ENCODE assay signal across 25 cellular contexts in genomic region chr11:11668781-11669180, GRCh38.
"Had no signal": no experiment of that assay in that cellular context is flagged by ENCODE, and none has a peak within 500 bp of the region (broad histone marks: within the 10 kb centered on the region; RNA-seq: fewer than 3 reads in every experiment).

No MANE protein-coding gene starts in this region.

- H3K9me3 Mint-ChIP-seq: effector memory CD8-positive, alpha-beta T cell had no signal

- H3K4me3 Mint-ChIP-seq: effector memory CD8-positive, alpha-beta T cell; mesothelial cell of epicardium; naive thymus-derived CD4-positive, alpha-beta T cell; nephron; neural progenitor cell; stimulated activated memory B cell treated with anti-CD40 and anti-IgM and Interleukin-4, amounts not matched to agents 10 μg/mL and 1 μg/mL and 100 μg/mL, for 72 hours had no signal

- H3K27ac Mint-ChIP-seq: effector memory CD8-positive, alpha-beta T cell; mesothelial cell of epicardium; naive thymus-derived CD4-positive, alpha-beta T cell; nephron; progenitor cell of endocrine pancreas; stimulated activated memory B cell treated with anti-CD40 and anti-IgM and Interleukin-4, amounts not matched to agents 10 μg/mL and 1 μg/mL and 100 μg/mL, for 72 hours had no signal

- H3K27ac ChIP-seq: esophagus squamous epithelium, heart right ventricle, left lung, neural progenitor cell, parathyroid adenoma, right atrium auricular region, testis, tibial nerve, upper lobe of right lung, uterus had no signal

- ATAC-seq: effector memory CD8-positive, alpha-beta T cell; heart right ventricle; left cardiac atrium; left lung; mucosa of descending colon; naive thymus-derived CD4-positive, alpha-beta T cell; sciatic nerve; stimulated activated memory B cell treated with anti-CD40 and anti-IgM and Interleukin-4, amounts not matched to agents 10 μg/mL and 1 μg/mL and 100 μg/mL, for 72 hours; stimulated activated naive CD8-positive, alpha-beta T cell treated with anti-CD3 and anti-CD28 coated beads, Interleukin-15, Interleukin-2, amounts not matched to agents 100 U/mL and 50 U/mL, for 24 hours; upper lobe of right lung had no signal

- H3K27me3 ChIP-seq: left lung, neural progenitor cell, right atrium auricular region, testis, tibial nerve, upper lobe of right lung, uterus had no signal

- H3K36me3 Mint-ChIP-seq: mesothelial cell of epicardium; neural progenitor cell; stimulated activated memory B cell treated with anti-CD40 and anti-IgM and Interleukin-4, amounts not matched to agents 10 μg/mL and 1 μg/mL and 100 μg/mL, for 72 hours had no signal

- H3K9ac ChIP-seq: neural progenitor cell, parathyroid adenoma had no signal

- H3K4me1 ChIP-seq: left lung, parathyroid adenoma, right atrium auricular region, testis, upper lobe of right lung, uterus had no signal

- DNase-seq: cortex of kidney; effector memory CD8-positive, alpha-beta T cell; erythroblast; esophagus squamous epithelium; glutamatergic neuron; heart right ventricle; hippocampal formation; left cardiac atrium; left lung; mucosa of descending colon; naive thymus-derived CD4-positive, alpha-beta T cell; stimulated activated CD4-positive, alpha-beta T cell treated with anti-CD3 and anti-CD28 coated beads, Interleukin-4, amount 100 ng/mL, for 4 hours; stimulated activated naive CD8-positive, alpha-beta T cell treated with anti-CD3 and anti-CD28 coated beads, Interleukin-15, Interleukin-2, amounts not matched to agents 100 U/mL and 50 U/mL, for 24 hours; testis; upper lobe of right lung; uterus had no signal

- H3K4me3 ChIP-seq: esophagus squamous epithelium, heart right ventricle, left lung, mucosa of descending colon, neural progenitor cell, right atrium auricular region, testis, tibial nerve, upper lobe of right lung, uterus had no signal

- H3K36me3 ChIP-seq: esophagus squamous epithelium, heart right ventricle, left lung, neural progenitor cell, right atrium auricular region, tibial nerve, upper lobe of right lung, uterus had no signal

- H3K4me1 Mint-ChIP-seq: naive thymus-derived CD4-positive, alpha-beta T cell; stimulated activated memory B cell treated with anti-CD40 and anti-IgM and Interleukin-4, amounts not matched to agents 10 μg/mL and 1 μg/mL and 100 μg/mL, for 72 hours had no signal
